1 cellular context compared by ENCODE assay signal in the genomic region with DNA sequence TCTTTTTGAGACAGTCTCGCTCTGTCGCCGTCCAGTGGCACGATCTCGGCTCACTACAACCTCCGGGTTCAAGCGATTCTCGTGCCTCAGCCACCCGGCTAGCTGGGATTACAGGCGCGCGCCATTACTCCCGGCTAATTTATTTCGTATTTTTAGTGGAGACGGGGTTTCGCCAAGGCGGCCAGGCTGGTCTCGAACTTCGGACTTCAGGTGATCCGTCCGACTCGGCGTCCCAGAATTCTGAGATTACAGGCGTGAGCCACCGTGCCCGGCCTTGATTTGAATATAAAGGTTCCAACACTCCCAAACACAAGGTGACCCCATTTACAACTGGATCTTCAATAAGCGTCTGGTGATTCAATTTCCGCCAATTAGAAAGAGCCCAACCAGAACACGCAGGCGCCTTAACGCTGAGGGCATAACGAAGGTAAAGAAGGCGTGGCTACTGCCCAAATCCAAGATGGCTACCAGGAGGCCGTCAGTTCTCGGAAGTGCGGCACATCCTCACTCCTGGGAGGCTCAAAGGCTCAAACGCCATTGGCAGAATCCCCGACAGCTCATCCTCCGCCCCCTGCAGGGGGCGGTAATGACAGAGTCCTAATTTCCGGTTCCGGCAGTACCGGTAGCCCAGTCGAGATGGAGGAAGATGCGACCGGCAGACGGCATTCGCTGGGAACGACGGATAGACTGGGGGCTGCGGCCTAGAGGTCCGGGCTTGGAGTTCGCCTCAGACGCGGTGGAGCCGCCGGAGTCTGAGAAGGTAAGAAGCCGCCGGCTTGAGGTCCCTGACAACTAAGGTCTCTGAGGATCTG.
TF ChIP-seq lines count a peak whose summit lies in the region.

A gene with protein sequence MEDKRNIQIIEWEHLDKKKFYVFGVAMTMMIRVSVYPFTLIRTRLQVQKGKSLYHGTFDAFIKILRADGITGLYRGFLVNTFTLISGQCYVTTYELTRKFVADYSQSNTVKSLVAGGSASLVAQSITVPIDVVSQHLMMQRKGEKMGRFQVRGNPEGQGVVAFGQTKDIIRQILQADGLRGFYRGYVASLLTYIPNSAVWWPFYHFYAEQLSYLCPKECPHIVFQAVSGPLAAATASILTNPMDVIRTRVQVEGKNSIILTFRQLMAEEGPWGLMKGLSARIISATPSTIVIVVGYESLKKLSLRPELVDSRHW (plus strand): TSS at position 617 of the 812 bp plus-strand sequence. CDS start 5,744 bp downstream, outside the sequence.

TF ChIP-seq in K562, 482 proteins besides CTCF, POLR2A, EP300 and RAD21 (continued from another document and continues in another):
- TF ChIP-seq, protein P1, sequence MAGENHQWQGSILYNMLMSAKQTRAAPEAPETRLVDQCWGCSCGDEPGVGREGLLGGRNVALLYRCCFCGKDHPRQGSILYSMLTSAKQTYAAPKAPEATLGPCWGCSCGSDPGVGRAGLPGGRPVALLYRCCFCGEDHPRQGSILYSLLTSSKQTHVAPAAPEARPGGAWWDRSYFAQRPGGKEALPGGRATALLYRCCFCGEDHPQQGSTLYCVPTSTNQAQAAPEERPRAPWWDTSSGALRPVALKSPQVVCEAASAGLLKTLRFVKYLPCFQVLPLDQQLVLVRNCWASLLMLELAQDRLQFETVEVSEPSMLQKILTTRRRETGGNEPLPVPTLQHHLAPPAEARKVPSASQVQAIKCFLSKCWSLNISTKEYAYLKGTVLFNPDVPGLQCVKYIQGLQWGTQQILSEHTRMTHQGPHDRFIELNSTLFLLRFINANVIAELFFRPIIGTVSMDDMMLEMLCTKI (IDR thresholded peaks at IDR 0.05; ENCODE audit: partially characterized antibody), result no peak
- TF ChIP-seq, protein P2, sequence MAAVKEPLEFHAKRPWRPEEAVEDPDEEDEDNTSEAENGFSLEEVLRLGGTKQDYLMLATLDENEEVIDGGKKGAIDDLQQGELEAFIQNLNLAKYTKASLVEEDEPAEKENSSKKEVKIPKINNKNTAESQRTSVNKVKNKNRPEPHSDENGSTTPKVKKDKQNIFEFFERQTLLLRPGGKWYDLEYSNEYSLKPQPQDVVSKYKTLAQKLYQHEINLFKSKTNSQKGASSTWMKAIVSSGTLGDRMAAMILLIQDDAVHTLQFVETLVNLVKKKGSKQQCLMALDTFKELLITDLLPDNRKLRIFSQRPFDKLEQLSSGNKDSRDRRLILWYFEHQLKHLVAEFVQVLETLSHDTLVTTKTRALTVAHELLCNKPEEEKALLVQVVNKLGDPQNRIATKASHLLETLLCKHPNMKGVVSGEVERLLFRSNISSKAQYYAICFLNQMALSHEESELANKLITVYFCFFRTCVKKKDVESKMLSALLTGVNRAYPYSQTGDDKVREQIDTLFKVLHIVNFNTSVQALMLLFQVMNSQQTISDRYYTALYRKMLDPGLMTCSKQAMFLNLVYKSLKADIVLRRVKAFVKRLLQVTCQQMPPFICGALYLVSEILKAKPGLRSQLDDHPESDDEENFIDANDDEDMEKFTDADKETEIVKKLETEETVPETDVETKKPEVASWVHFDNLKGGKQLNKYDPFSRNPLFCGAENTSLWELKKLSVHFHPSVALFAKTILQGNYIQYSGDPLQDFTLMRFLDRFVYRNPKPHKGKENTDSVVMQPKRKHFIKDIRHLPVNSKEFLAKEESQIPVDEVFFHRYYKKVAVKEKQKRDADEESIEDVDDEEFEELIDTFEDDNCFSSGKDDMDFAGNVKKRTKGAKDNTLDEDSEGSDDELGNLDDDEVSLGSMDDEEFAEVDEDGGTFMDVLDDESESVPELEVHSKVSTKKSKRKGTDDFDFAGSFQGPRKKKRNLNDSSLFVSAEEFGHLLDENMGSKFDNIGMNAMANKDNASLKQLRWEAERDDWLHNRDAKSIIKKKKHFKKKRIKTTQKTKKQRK (IDR thresholded peaks at IDR 0.05; ENCODE audit: borderline replicate concordance, low read depth, low read length), result no peak
- TF ChIP-seq ARID2 (IDR thresholded peaks at IDR 0.05), result no peak
- no peak for TF ChIP-seq ZNF699 (CRISPR knock-in tag; IDR thresholded peaks at IDR 0.05; ENCODE audit: insufficient replicate concordance)
- TF ChIP-seq TOE1 (IDR thresholded peaks at IDR 0.05; ENCODE audit: borderline replicate concordance), result no peak; the same call in 1 of the 2 replicates
- TF ChIP-seq TOE1 (CRISPR knock-in tag; IDR thresholded peaks at IDR 0.05; ENCODE audit: borderline replicate concordance, low read depth), result no peak
- TF ChIP-seq ZNF143 (CRISPR knock-in tag; IDR thresholded peaks at IDR 0.05), result no peak
- TF ChIP-seq ZC3H8 (IDR thresholded peaks at IDR 0.05), result no peak
- no peak for TF ChIP-seq ZNF311 (CRISPR knock-in tag; IDR thresholded peaks at IDR 0.05)
- no peak for TF ChIP-seq ZNF764 (CRISPR knock-in tag; IDR thresholded peaks at IDR 0.05; ENCODE audit: low read depth)
- no peak for TF ChIP-seq KDM5B (IDR thresholded peaks at IDR 0.05; ENCODE audit: insufficient replicate concordance, low read depth, low read length)
- TF ChIP-seq HLTF (IDR thresholded peaks at IDR 0.05), result no peak
- TF ChIP-seq, protein P3, sequence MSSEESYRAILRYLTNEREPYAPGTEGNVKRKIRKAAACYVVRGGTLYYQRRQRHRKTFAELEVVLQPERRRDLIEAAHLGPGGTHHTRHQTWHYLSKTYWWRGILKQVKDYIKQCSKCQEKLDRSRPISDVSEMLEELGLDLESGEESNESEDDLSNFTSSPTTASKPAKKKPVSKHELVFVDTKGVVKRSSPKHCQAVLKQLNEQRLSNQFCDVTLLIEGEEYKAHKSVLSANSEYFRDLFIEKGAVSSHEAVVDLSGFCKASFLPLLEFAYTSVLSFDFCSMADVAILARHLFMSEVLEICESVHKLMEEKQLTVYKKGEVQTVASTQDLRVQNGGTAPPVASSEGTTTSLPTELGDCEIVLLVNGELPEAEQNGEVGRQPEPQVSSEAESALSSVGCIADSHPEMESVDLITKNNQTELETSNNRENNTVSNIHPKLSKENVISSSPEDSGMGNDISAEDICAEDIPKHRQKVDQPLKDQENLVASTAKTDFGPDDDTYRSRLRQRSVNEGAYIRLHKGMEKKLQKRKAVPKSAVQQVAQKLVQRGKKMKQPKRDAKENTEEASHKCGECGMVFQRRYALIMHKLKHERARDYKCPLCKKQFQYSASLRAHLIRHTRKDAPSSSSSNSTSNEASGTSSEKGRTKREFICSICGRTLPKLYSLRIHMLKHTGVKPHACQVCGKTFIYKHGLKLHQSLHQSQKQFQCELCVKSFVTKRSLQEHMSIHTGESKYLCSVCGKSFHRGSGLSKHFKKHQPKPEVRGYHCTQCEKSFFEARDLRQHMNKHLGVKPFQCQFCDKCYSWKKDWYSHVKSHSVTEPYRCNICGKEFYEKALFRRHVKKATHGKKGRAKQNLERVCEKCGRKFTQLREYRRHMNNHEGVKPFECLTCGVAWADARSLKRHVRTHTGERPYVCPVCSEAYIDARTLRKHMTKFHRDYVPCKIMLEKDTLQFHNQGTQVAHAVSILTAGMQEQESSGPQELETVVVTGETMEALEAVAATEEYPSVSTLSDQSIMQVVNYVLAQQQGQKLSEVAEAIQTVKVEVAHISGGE (CRISPR knock-in tag; IDR thresholded peaks at IDR 0.05), result peak in 1 of 3 experiments; percentile 71; a peak in 2 of 6 replicates
- TF ChIP-seq ZNF830 (CRISPR knock-in tag; IDR thresholded peaks at IDR 0.05), result no peak
- TF ChIP-seq GABPB1 (CRISPR knock-in tag; IDR thresholded peaks at IDR 0.05), result peak; percentile 93
- TF ChIP-seq, protein P4, sequence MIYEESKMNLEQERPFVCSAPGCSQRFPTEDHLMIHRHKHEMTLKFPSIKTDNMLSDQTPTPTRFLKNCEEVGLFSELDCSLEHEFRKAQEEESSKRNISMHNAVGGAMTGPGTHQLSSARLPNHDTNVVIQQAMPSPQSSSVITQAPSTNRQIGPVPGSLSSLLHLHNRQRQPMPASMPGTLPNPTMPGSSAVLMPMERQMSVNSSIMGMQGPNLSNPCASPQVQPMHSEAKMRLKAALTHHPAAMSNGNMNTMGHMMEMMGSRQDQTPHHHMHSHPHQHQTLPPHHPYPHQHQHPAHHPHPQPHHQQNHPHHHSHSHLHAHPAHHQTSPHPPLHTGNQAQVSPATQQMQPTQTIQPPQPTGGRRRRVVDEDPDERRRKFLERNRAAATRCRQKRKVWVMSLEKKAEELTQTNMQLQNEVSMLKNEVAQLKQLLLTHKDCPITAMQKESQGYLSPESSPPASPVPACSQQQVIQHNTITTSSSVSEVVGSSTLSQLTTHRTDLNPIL (CRISPR knock-in tag; IDR thresholded peaks at IDR 0.05), result no peak
- peak; percentile 63; the same call in 1 of the 2 replicates for TF ChIP-seq SOX6 (IDR thresholded peaks at IDR 0.05)
- TF ChIP-seq KAT2B (IDR thresholded peaks at IDR 0.05; ENCODE audit: low read depth, low read length), result no peak
- TF ChIP-seq SIN3A (IDR thresholded peaks at IDR 0.05; ENCODE audit: borderline replicate concordance in 2 of 2, control insufficient read depth in 1 of 2, low read depth in 2 of 2, low read length in 2 of 2), result peak; percentile 52 to 82; a peak in 2 of 4 replicates
- TF ChIP-seq, protein P5, sequence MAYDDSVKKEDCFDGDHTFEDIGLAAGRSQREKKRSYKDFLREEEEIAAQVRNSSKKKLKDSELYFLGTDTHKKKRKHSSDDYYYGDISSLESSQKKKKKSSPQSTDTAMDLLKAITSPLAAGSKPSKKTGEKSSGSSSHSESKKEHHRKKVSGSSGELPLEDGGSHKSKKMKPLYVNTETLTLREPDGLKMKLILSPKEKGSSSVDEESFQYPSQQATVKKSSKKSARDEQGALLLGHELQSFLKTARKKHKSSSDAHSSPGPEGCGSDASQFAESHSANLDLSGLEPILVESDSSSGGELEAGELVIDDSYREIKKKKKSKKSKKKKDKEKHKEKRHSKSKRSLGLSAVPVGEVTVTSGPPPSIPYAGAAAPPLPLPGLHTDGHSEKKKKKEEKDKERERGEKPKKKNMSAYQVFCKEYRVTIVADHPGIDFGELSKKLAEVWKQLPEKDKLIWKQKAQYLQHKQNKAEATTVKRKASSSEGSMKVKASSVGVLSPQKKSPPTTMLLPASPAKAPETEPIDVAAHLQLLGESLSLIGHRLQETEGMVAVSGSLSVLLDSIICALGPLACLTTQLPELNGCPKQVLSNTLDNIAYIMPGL (CRISPR knock-in tag; IDR thresholded peaks at IDR 0.05), result 0 out of 2 replicates have a peak, but pooled peaks have one; percentile 27
- TF ChIP-seq SMARCB1 (IDR thresholded peaks at IDR 0.05; ENCODE audit: insufficient read length, low read depth), result no peak
- no peak; a peak in 1 of 4 replicates for TF ChIP-seq KDM1A (IDR thresholded peaks at IDR 0.05)
- TF ChIP-seq, protein P6, sequence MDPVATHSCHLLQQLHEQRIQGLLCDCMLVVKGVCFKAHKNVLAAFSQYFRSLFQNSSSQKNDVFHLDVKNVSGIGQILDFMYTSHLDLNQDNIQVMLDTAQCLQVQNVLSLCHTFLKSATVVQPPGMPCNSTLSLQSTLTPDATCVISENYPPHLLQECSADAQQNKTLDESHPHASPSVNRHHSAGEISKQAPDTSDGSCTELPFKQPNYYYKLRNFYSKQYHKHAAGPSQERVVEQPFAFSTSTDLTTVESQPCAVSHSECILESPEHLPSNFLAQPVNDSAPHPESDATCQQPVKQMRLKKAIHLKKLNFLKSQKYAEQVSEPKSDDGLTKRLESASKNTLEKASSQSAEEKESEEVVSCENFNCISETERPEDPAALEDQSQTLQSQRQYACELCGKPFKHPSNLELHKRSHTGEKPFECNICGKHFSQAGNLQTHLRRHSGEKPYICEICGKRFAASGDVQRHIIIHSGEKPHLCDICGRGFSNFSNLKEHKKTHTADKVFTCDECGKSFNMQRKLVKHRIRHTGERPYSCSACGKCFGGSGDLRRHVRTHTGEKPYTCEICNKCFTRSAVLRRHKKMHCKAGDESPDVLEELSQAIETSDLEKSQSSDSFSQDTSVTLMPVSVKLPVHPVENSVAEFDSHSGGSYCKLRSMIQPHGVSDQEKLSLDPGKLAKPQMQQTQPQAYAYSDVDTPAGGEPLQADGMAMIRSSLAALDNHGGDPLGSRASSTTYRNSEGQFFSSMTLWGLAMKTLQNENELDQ (CRISPR knock-in tag; IDR thresholded peaks at IDR 0.05; ENCODE audit: borderline replicate concordance), result no peak
- peak; percentile 13; the same call in 1 of the 2 replicates for TF ChIP-seq SMARCA4 (IDR thresholded peaks at IDR 0.05)
- TF ChIP-seq DACH1 (IDR thresholded peaks at IDR 0.05; ENCODE audit: partially characterized antibody), result no peak
- TF ChIP-seq ZBED1 (IDR thresholded peaks at IDR 0.05), result peak; percentile 5; the same call in 1 of the 2 replicates
- TF ChIP-seq GATA2 (CRISPR knock-in tag; IDR thresholded peaks at IDR 0.05), result no peak
- peak; percentile 79; the same call in 1 of the 2 replicates for TF ChIP-seq PML (IDR thresholded peaks at IDR 0.05; ENCODE audit: low read length)
- TF ChIP-seq NFIX (CRISPR knock-in tag; IDR thresholded peaks at IDR 0.05; ENCODE audit: low read depth), result no peak
- peak; percentile 90 for TF ChIP-seq POLR2AphosphoS5 (IDR thresholded peaks at IDR 0.05; ENCODE audit: control insufficient read depth, insufficient read depth, low read depth, low read length)
- no peak for TF ChIP-seq ZNF41 (CRISPR knock-in tag; conservative IDR thresholded peaks at IDR 0.05)
- TF ChIP-seq CBX3 (IDR thresholded peaks at IDR 0.05; ENCODE audit: borderline replicate concordance in 1 of 2, low read length in 2 of 2), result no peak
- TF ChIP-seq PPARD (CRISPR knock-in tag; IDR thresholded peaks at IDR 0.05), result no peak
- TF ChIP-seq FOXJ3 (CRISPR knock-in tag; IDR thresholded peaks at IDR 0.05), result no peak
- TF ChIP-seq ZNF778 (CRISPR knock-in tag; IDR thresholded peaks at IDR 0.05), result no peak
- TF ChIP-seq, protein P7, sequence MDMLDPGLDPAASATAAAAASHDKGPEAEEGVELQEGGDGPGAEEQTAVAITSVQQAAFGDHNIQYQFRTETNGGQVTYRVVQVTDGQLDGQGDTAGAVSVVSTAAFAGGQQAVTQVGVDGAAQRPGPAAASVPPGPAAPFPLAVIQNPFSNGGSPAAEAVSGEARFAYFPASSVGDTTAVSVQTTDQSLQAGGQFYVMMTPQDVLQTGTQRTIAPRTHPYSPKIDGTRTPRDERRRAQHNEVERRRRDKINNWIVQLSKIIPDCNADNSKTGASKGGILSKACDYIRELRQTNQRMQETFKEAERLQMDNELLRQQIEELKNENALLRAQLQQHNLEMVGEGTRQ (CRISPR knock-in tag; IDR thresholded peaks at IDR 0.05), result peak; percentile 5; the same call in 1 of the 2 replicates
